Comparison of ENCODE assay signal across 1 cellular context in genomic region chr17:29279397-29280070, GRCh38.
TF ChIP-seq lines count a peak whose summit lies in the region.

No MANE protein-coding gene starts in this region.

TF ChIP-seq in GM23338, 12 proteins besides CTCF, POLR2A, EP300 and RAD21:
- TF ChIP-seq NANOG (IDR thresholded peaks at IDR 0.05; ENCODE audit: borderline replicate concordance) = no peak
- TF ChIP-seq EZH2 (IDR thresholded peaks at IDR 0.05; ENCODE audit: low read depth, unreplicated experiment) = no peak
- no peak for TF ChIP-seq ZNF331 (CRISPR knock-in tag; IDR thresholded peaks at IDR 0.05; ENCODE audit: low read depth)
- TF ChIP-seq CREB1 (CRISPR knock-in tag; IDR thresholded peaks at IDR 0.05; ENCODE audit: low read depth) = no peak
- TF ChIP-seq ZNF114 (CRISPR knock-in tag; IDR thresholded peaks at IDR 0.05) = no peak
- no peak for TF ChIP-seq STAT1 (IDR thresholded peaks at IDR 0.05; ENCODE audit: unreplicated experiment)
- TF ChIP-seq POLR2AphosphoS5 (IDR thresholded peaks at IDR 0.05; ENCODE audit: low read depth) = no peak
